In genomic region chr1:14878951-14879350, GRCh38 we compare ENCODE assay signal across 30 cellular contexts.
"Had no signal": no experiment of that assay in that cellular context is flagged by ENCODE, and none has a peak within 500 bp of the region (broad histone marks: within the 10 kb centered on the region; RNA-seq: fewer than 3 reads in every experiment).

No MANE protein-coding gene starts in this region.

- H3K4me3 Mint-ChIP-seq: naive B cell; naive thymus-derived CD8-positive, alpha-beta T cell; natural killer cell treated with Interleukin-12 subunit alpha and Interleukin-12 subunit beta and Interleukin-15 and Interleukin-18, amount 100 ng/mL, for 72 hours; nephron progenitor cell; neural crest cell; stimulated activated memory B cell treated with anti-CD40 and anti-IgM and Interleukin-4, amounts not matched to agents 10 μg/mL and 1 μg/mL and 100 μg/mL, for 72 hours; stimulated activated naive CD8-positive, alpha-beta T cell treated with anti-CD3 and anti-CD28 coated beads, Interleukin-15, amount 100 ng/mL, for 72 hours had no signal

- H3K4me1 Mint-ChIP-seq: neural crest cell; stimulated activated naive CD8-positive, alpha-beta T cell treated with anti-CD3 and anti-CD28 coated beads, Interleukin-15, amount 100 ng/mL, for 72 hours had no signal

- H3K27ac ChIP-seq: neutrophil, parathyroid adenoma, psoas muscle, right lobe of liver, sigmoid colon, suprapubic skin, testis, tibial artery, transverse colon, upper lobe of left lung had no signal

- H3K4me1 ChIP-seq: psoas muscle, right lobe of liver, sigmoid colon, testis, tibial artery, transverse colon had no signal

- H3K27ac Mint-ChIP-seq: naive B cell; naive thymus-derived CD8-positive, alpha-beta T cell; natural killer cell treated with Interleukin-12 subunit alpha and Interleukin-12 subunit beta and Interleukin-15 and Interleukin-18, amount 100 ng/mL, for 72 hours; nephron progenitor cell; progenitor cell of endocrine pancreas; stimulated activated memory B cell treated with anti-CD40 and anti-IgM and Interleukin-4, amounts not matched to agents 10 μg/mL and 1 μg/mL and 100 μg/mL, for 72 hours; stimulated activated naive CD8-positive, alpha-beta T cell treated with anti-CD3 and anti-CD28 coated beads, Interleukin-15, amount 100 ng/mL, for 72 hours had no signal

- H3K36me3 Mint-ChIP-seq: naive B cell; naive thymus-derived CD8-positive, alpha-beta T cell; natural killer cell treated with Interleukin-12 subunit alpha and Interleukin-12 subunit beta and Interleukin-15 and Interleukin-18, amount 100 ng/mL, for 72 hours; stimulated activated memory B cell treated with anti-CD40 and anti-IgM and Interleukin-4, amounts not matched to agents 10 μg/mL and 1 μg/mL and 100 μg/mL, for 72 hours had no signal

- H3K4me3 ChIP-seq: psoas muscle, right lobe of liver, sigmoid colon, suprapubic skin, testis, tibial artery, transverse colon, upper lobe of left lung had no signal

- ATAC-seq: naive thymus-derived CD8-positive, alpha-beta T cell; natural killer cell treated with Interleukin-12 subunit alpha and Interleukin-12 subunit beta and Interleukin-15 and Interleukin-18, amount 100 ng/mL, for 72 hours; psoas muscle; right cardiac atrium; right lobe of liver; stimulated activated memory B cell treated with anti-CD40 and anti-IgM and Interleukin-4, amounts not matched to agents 10 μg/mL and 1 μg/mL and 100 μg/mL, for 72 hours; stimulated activated naive CD8-positive, alpha-beta T cell treated with anti-CD3 and anti-CD28 coated beads, Interleukin-15, amount 100 ng/mL, for 72 hours; stimulated activated naive CD8-positive, alpha-beta T cell treated with anti-CD3 and anti-CD28 coated beads, Interleukin-15, Interleukin-2, amounts not matched to agents 100 U/mL and 50 U/mL, for 24 hours had no signal

- H3K27me3 ChIP-seq: right lobe of liver, sigmoid colon, suprapubic skin, testis, transverse colon, upper lobe of left lung had no signal

- H3K9me3 ChIP-seq: neutrophil, psoas muscle, right lobe of liver, sigmoid colon, suprapubic skin, testis, tibial artery, transverse colon, upper lobe of left lung had no signal

- DNase-seq: naive B cell; naive thymus-derived CD8-positive, alpha-beta T cell; nephron progenitor cell; nucleus accumbens; posterior cingulate gyrus; psoas muscle; right cardiac atrium; right lobe of liver; sigmoid colon; small intestine; stimulated activated CD4-positive, alpha-beta T cell treated with anti-CD3 and anti-CD28 coated beads, Interleukin-12 subunit alpha, Interleukin-12 subunit beta, amount 100 ng/mL, for 4 hours; stimulated activated CD4-positive, alpha-beta T cell treated with anti-CD3 and anti-CD28 coated beads, Interleukin-1b, Interleukin-23, amount 100 ng/mL, for 48 hours; stimulated activated CD4-positive, alpha-beta T cell treated with anti-CD3 and anti-CD28 coated beads, Interleukin-4, amount 100 ng/mL, for 1 hour; stimulated activated CD4-positive, alpha-beta T cell treated with anti-CD3 and anti-CD28 coated beads, Interleukin-4, amount 100 ng/mL, for 4 hours; stimulated activated CD8-positive, alpha-beta memory T cell treated with anti-CD3 and anti-CD28 coated beads, Interleukin-4, amount 100 ng/mL, for 48 hours; stimulated activated naive CD4-positive, alpha-beta T cell; stimulated activated naive CD8-positive, alpha-beta T cell treated with anti-CD3 and anti-CD28 coated beads, Interleukin-15, amount 100 ng/mL, for 72 hours; stimulated activated naive CD8-positive, alpha-beta T cell treated with anti-CD3 and anti-CD28 coated beads, Interleukin-15, Interleukin-2, amounts not matched to agents 100 U/mL and 50 U/mL, for 24 hours; substantia nigra; testis; tibial artery; transverse colon; upper lobe of left lung had no signal

- H3K9me3 Mint-ChIP-seq: natural killer cell treated with Interleukin-12 subunit alpha and Interleukin-12 subunit beta and Interleukin-15 and Interleukin-18, amount 100 ng/mL, for 72 hours; nephron progenitor cell; neural crest cell; stimulated activated memory B cell treated with anti-CD40 and anti-IgM and Interleukin-4, amounts not matched to agents 10 μg/mL and 1 μg/mL and 100 μg/mL, for 72 hours; stimulated activated naive CD8-positive, alpha-beta T cell treated with anti-CD3 and anti-CD28 coated beads, Interleukin-15, amount 100 ng/mL, for 72 hours had no signal

- H3K27me3 Mint-ChIP-seq: stimulated activated memory B cell treated with anti-CD40 and anti-IgM and Interleukin-4, amounts not matched to agents 10 μg/mL and 1 μg/mL and 100 μg/mL, for 72 hours had no signal

- H3K36me3 ChIP-seq: neutrophil, right lobe of liver, sigmoid colon, suprapubic skin, tibial artery, transverse colon, upper lobe of left lung had no signal
